Comparison of ENCODE assay signal across 17 cellular contexts in the genomic region with DNA sequence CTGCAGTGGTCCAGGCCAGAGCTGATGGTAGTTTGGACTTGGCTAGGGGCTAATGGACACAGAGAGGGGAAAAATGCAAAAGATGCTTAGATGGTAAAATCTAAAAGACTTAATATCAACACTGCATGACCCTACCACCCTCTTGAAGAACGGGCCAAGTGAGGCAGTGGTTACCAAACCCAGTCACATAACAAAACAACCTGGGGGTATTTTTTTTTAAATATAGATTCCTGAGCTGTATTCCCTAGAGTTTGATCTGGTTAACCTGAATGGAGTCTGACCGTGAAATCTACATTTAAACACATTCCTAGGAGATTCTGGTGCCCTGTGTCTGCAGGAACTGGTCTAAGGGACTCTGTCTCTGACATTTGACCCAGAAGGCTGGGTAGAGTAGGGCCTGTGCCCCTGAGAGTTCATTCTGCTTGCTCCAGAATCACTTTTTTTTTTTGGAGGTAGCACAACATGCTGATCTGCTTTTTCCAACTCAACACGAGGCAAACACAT. TPM values are rescaled to one million over a fixed set of nuclear protein-coding genes. Genes with fewer than 3 reads are reported as not detected.
DNase-seq lines count a peak whose midpoint lies in the region; ATAC-seq, FAIRE-seq and TF ChIP-seq lines count a peak whose summit lies in the region.
"Had no signal": no experiment of that assay in that cellular context is flagged by ENCODE, and none has a peak within 500 bp of the region (broad histone marks: within the 10 kb centered on the region; RNA-seq: fewer than 3 reads in every experiment).

No MANE protein-coding gene starts in this region.

- H3K4me1 Mint-ChIP-seq in osteocyte (ENCODE audit: unreplicated experiment): peaks cover 37% of the 10 kb centered on the region
- H3K4me1 Mint-ChIP-seq in CD4-positive, alpha-beta T cell (ENCODE audit: low read depth): no peaks in the 10 kb centered on the region
- H3K4me1 Mint-ChIP-seq: activated naive CD8-positive, alpha-beta T cell treated with anti-CD3 and anti-CD28 coated beads, Interleukin-2, amount 10 ng/mL, durations not matched to agents 7 days and 5 days had no signal

- H3K4me3 ChIP-seq in SK-N-SH (ENCODE audit: low read depth in 2 of 2, low read length in 1 of 2) (no peak overlapping the region), endothelial cell of umbilical vein (replicated peaks in 1 of 3; ENCODE audit: insufficient read depth in 1 of 3, low read depth in 1 of 3, low read length in 3 of 3) (no peak overlapping the region), uterus (no peak overlapping the region)
- H3K4me3 ChIP-seq: Peyer's patch had no signal

- H3K79me2 ChIP-seq in SK-N-SH (ENCODE audit: insufficient read depth) (no peaks in the 10 kb centered on the region), endothelial cell of umbilical vein (ENCODE audit: control insufficient read depth, insufficient read depth, low read length) (no peaks in the 10 kb centered on the region)

- H3K4me2 ChIP-seq in SK-N-SH (0 out of 2 replicates have a peak overlapping the region, but pooled peaks have one; percentile 37), endothelial cell of umbilical vein (ENCODE audit: insufficient read depth, low read length) (peak overlapping the region; percentile 35)

- BruUV-seq in endothelial cell of umbilical vein (replicated peaks; lab: Mats Ljungman, UMichigan): no TSS peak

- no peak for FAIRE-seq in endothelial cell of umbilical vein (lab: Jason Lieb, UNC)

- no peaks in the 10 kb centered on the region for H3K9me3 Mint-ChIP-seq in osteocyte (ENCODE audit: unreplicated experiment)
- no peaks in the 10 kb centered on the region for H3K9me3 Mint-ChIP-seq in CD4-positive, alpha-beta T cell
- H3K9me3 Mint-ChIP-seq: activated naive CD8-positive, alpha-beta T cell treated with anti-CD3 and anti-CD28 coated beads, Interleukin-2, amount 10 ng/mL, durations not matched to agents 7 days and 5 days had no signal

- H3K27me3 ChIP-seq in SK-N-SH (ENCODE audit: insufficient read depth): no peaks in the 10 kb centered on the region
- no peaks in the 10 kb centered on the region for H3K27me3 ChIP-seq in endothelial cell of umbilical vein (ENCODE audit: control insufficient read depth in 2 of 2, insufficient read depth in 2 of 2, low read length in 2 of 2)
- no peaks in the 10 kb centered on the region for H3K27me3 ChIP-seq in uterus
- no peaks in the 10 kb centered on the region for H3K27me3 ChIP-seq in CD4-positive, alpha-beta T cell (ENCODE audit: control insufficient read depth, insufficient read depth, low read length)
- H3K27me3 ChIP-seq: Peyer's patch had no signal

- no peak for TF ChIP-seq CTCF in SK-N-SH (IDR thresholded peaks at IDR 0.05)
- TF ChIP-seq CTCF in endothelial cell of umbilical vein (IDR thresholded peaks at IDR 0.05; ENCODE audit: extremely low read depth in 1 of 2, insufficient read depth in 1 of 2, low read depth in 1 of 2, low read length in 2 of 2): no peak
- no peak for TF ChIP-seq CTCF in osteocyte (IDR thresholded peaks at IDR 0.05)
- TF ChIP-seq CTCF in uterus (IDR thresholded peaks at IDR 0.05): no peak
- TF ChIP-seq CTCF in CD4-positive, alpha-beta T cell (IDR thresholded peaks at IDR 0.05): no peak

- no peaks in the 10 kb centered on the region for H4K20me1 ChIP-seq in SK-N-SH (ENCODE audit: insufficient read depth)
- H4K20me1 ChIP-seq in endothelial cell of umbilical vein (replicated peaks; ENCODE audit: control insufficient read depth, extremely low read depth, insufficient read depth, low read length): no peaks in the 10 kb centered on the region

- no peak for TF ChIP-seq EP300 in SK-N-SH (IDR thresholded peaks at IDR 0.05; ENCODE audit: borderline replicate concordance in 1 of 2, low read depth in 1 of 2, low read length in 1 of 2)

- 29% methylated on average over 3 of the region's 3 CpGs for WGBS in SK-N-SH (ENCODE audit: low lambda C conversion rate)

- no peaks in the 10 kb centered on the region for H3K27me3 Mint-ChIP-seq in osteocyte (ENCODE audit: unreplicated experiment)
- no peaks in the 10 kb centered on the region for H3K27me3 Mint-ChIP-seq in CD4-positive, alpha-beta T cell

- H3K9me3 ChIP-seq in SK-N-SH (no peaks in the 10 kb centered on the region), endothelial cell of umbilical vein (replicated peaks; ENCODE audit: control insufficient read depth, insufficient read depth, low read length) (no peaks in the 10 kb centered on the region), uterus (no peaks in the 10 kb centered on the region)
- H3K9me3 ChIP-seq in CD4-positive, alpha-beta T cell (ENCODE audit: control insufficient read depth, low read length): no peaks in the 10 kb centered on the region
- H3K9me3 ChIP-seq: Peyer's patch had no signal

- H3K4me1 ChIP-seq in SK-N-SH (ENCODE audit: control insufficient read depth in 1 of 2, insufficient read depth in 2 of 2, low read depth in 1 of 2, low read length in 1 of 2) (peaks cover 0 to 9% of the 10 kb centered on the region in 2 experiments; a peak in 1 of 4 replicates), endothelial cell of umbilical vein (ENCODE audit: control insufficient read depth, extremely low read depth, insufficient read depth, low read length) (peaks cover 20% of the 10 kb centered on the region), uterus (no peaks in the 10 kb centered on the region)
- H3K4me1 ChIP-seq: Peyer's patch had no signal

- intact Hi-C loops in endothelial cell of umbilical vein (cut with micrococcal nuclease) (loop anchor here (1.0 kb wide), 8 partner anchors 15 to 238 kb away; a partner anchor contains a TSS), uterus (cut with DNase I; ENCODE audit: low total_unique reads) (no loop called here)
- intact Hi-C loops in CD4-positive, alpha-beta T cell (cut with DNase I, micrococcal nuclease): loop anchor here in 1 of 2 experiments (10.0 kb wide), 1 partner anchor 191 kb away; no protein-coding TSS in a partner anchor

- H3K36me3 ChIP-seq in SK-N-SH (replicated peaks in 1 of 2; ENCODE audit: control insufficient read depth in 1 of 2, insufficient read depth in 2 of 2, low read length in 1 of 2) (peaks cover 0 to 10% of the 10 kb centered on the region in 2 experiments), endothelial cell of umbilical vein (ENCODE audit: control insufficient read depth in 2 of 2, extremely low read depth in 1 of 2, insufficient read depth in 2 of 2, low read length in 2 of 2) (peaks cover 13 to 21% of the 10 kb centered on the region in 2 experiments), uterus (no peaks in the 10 kb centered on the region)

- CTCF ChIA-PET in SK-N-SH (lab: Yijun Ruan, JAX): interaction anchor here (1.2 to 1.4 kb wide), 2 partner anchors 12 to 43 kb away, joined by 3 to 4 read pairs; no protein-coding TSS in a partner anchor
- CTCF ChIA-PET in endothelial cell of umbilical vein (lab: Charles Lee): interaction anchor here (0.8 to 1.4 kb wide), 5 partner anchors 15 to 239 kb away, joined by 3 to 8 read pairs (median 4); no protein-coding TSS in a partner anchor
- CTCF ChIA-PET in CD4-positive, alpha-beta T cell (lab: Charles Lee): interaction anchor here (0.5 kb wide), 1 partner anchor 118 kb away, joined by 3 read pairs; no protein-coding TSS in a partner anchor

- POLR2A ChIA-PET in SK-N-SH (lab: Yijun Ruan, JAX) (no interaction called here), endothelial cell of umbilical vein (lab: Charles Lee) (no interaction called here)
- POLR2A ChIA-PET in CD4-positive, alpha-beta T cell (lab: Charles Lee): no interaction called here

- no peak for TF ChIP-seq RAD21 in SK-N-SH (IDR thresholded peaks at IDR 0.05; ENCODE audit: low read length)

- H3K27ac ChIP-seq in SK-N-SH (ENCODE audit: low read depth in 2 of 2, low read length in 1 of 2) (no peak overlapping the region), endothelial cell of umbilical vein (ENCODE audit: insufficient read depth, low read depth, low read length) (peak overlapping the region; percentile 91), uterus (peak overlapping the region; percentile 24 to 73)
- H3K27ac ChIP-seq in CD4-positive, alpha-beta T cell (ENCODE audit: low read depth, low read length): no peak overlapping the region
- H3K27ac ChIP-seq: 22Rv1, Peyer's patch had no signal

- H3K27ac Mint-ChIP-seq in osteocyte (ENCODE audit: unreplicated experiment): peak overlapping the region; percentile 96
- no peak overlapping the region for H3K27ac Mint-ChIP-seq in CD4-positive, alpha-beta T cell

- dilution Hi-C loops in endothelial cell of umbilical vein (cut with MboI; ENCODE audit: extremely low pct_ligation_motif_present, low sequenced_read_pairs): no loop called here

- peak overlapping the region; percentile 31 for H3K4me3 Mint-ChIP-seq in osteocyte (ENCODE audit: unreplicated experiment)
- H3K4me3 Mint-ChIP-seq in CD4-positive, alpha-beta T cell: no peak overlapping the region
- H3K4me3 Mint-ChIP-seq: activated naive CD8-positive, alpha-beta T cell treated with anti-CD3 and anti-CD28 coated beads, Interleukin-2, amount 10 ng/mL, durations not matched to agents 7 days and 5 days had no signal

- TF ChIP-seq POLR2A in endothelial cell of umbilical vein (IDR thresholded peaks at IDR 0.05; ENCODE audit: low read depth, low read length) (peak; percentile 5), uterus (IDR thresholded peaks at IDR 0.05) (no peak)

- H3K9ac ChIP-seq in SK-N-SH (no peak overlapping the region), endothelial cell of umbilical vein (replicated peaks; ENCODE audit: extremely low read depth, insufficient read depth, low read length) (peak overlapping the region; percentile 62)

- peaks cover 31% of the 10 kb centered on the region for H3K36me3 Mint-ChIP-seq in osteocyte (ENCODE audit: unreplicated experiment)
- peaks cover 30% of the 10 kb centered on the region for H3K36me3 Mint-ChIP-seq in CD4-positive, alpha-beta T cell (ENCODE audit: low read depth)

- no peaks in the 10 kb centered on the region for H3K9me2 ChIP-seq in SK-N-SH

- no peak for DNase-seq in SK-N-SH
- no peak for DNase-seq in endothelial cell of umbilical vein (ENCODE audit: low read depth, low spot score)
- no peak for DNase-seq in osteocyte (ENCODE audit: extremely low spot score, unreplicated experiment)
- no peak for DNase-seq in uterus
- DNase-seq in CD4-positive, alpha-beta T cell: no peak
- no peak for DNase-seq in SIG-M5 (lab: John Stamatoyannopoulos, UW)
- DNase-seq: activated naive CD8-positive, alpha-beta T cell treated with anti-CD3 and anti-CD28 coated beads, Interleukin-2, amount 10 ng/mL, durations not matched to agents 7 days and 5 days; effector CD4-positive, alpha-beta T cell; NCI-H1092; NCI-H345; Peyer's patch; substantia nigra had no signal

- ATAC-seq in SK-N-SH treated with all-trans-retinoic acid at 6 μM for 48 hours (no peak; the same call in 2 of the 3 replicates), GM21423 (IDR thresholded peaks at IDR 0.05; ENCODE audit: unreplicated experiment) (no peak)
- no peak for ATAC-seq in CD4-positive, alpha-beta T cell (ENCODE audit: poor library complexity)

- H3F3A ChIP-seq in SK-N-SH (replicated peaks; ENCODE audit: insufficient read depth): peaks cover 7% of the 10 kb centered on the region

- no peaks in the 10 kb centered on the region for H3K9me1 ChIP-seq in endothelial cell of umbilical vein (replicated peaks; ENCODE audit: control insufficient read depth, extremely low read depth, insufficient read depth, low read length)

- H2AFZ ChIP-seq in SK-N-SH (ENCODE audit: low read depth) (0 out of 2 replicates have a peak overlapping the region, but pooled peaks have one; percentile 43), endothelial cell of umbilical vein (ENCODE audit: low read depth, low read length) (no peak overlapping the region)

RNA-seq across cellular contexts. Expression of a gene that starts 15.7 kb away (rescaled TPM):
- polyA plus RNA-seq in SK-N-SH (2012; rRNA removed) (15.0 and 18.8 TPM in 2 replicates), endothelial cell of umbilical vein (45.5 and 50.7 TPM in 2 replicates)
- polyA plus RNA-seq in SK-N-SH (2012; cell fraction: cytosol; rRNA removed): 8.3 and 12.0 TPM in 2 replicates
- 14.3 and 16.8 TPM in 2 replicates for polyA plus RNA-seq in SK-N-SH (2012; cell fraction: nucleus; rRNA removed)
- total RNA-seq in endothelial cell of umbilical vein (22.4 and 34.8 TPM in 2 replicates), osteocyte (74.1 and 87.3 TPM in 2 replicates), uterus (10 to 100 TPM; 17.9 to 40.0 (median 28.6) TPM)
- 38.4 and 40.3 TPM in 2 replicates for polyA plus RNA-seq in endothelial cell of umbilical vein (2011; cell fraction: cytosol; rRNA removed)
- 29.8 and 32.5 TPM in 2 replicates for polyA plus RNA-seq in endothelial cell of umbilical vein (2011; cell fraction: nucleus; rRNA removed)
- 19.0 and 22.3 TPM in 2 replicates for polyA plus RNA-seq in endothelial cell of umbilical vein (2012)
- polyA minus RNA-seq in endothelial cell of umbilical vein: 37.4 and 42.0 TPM in 2 replicates
- 13.6 TPM for polyA minus RNA-seq in endothelial cell of umbilical vein (2011; cell fraction: cytosol; rRNA and poly(A)+ RNA removed)
- 22.1 and 23.2 TPM in 2 replicates for polyA minus RNA-seq in endothelial cell of umbilical vein (2011; cell fraction: nucleus; rRNA and poly(A)+ RNA removed)
- total RNA-seq in CD4-positive, alpha-beta T cell: 1 to 10 TPM; 7.1 to 8.9 TPM

RNA-seq across cellular contexts. Expression of a gene that starts 24.8 kb away (rescaled TPM):
- polyA plus RNA-seq in SK-N-SH (2012; rRNA removed) (406 and 478 TPM in 2 replicates), endothelial cell of umbilical vein (1,220 and 1,227 TPM in 2 replicates)
- 402 and 422 TPM in 2 replicates for polyA plus RNA-seq in SK-N-SH (2012; cell fraction: cytosol; rRNA removed)
- 149 and 190 TPM in 2 replicates for polyA plus RNA-seq in SK-N-SH (2012; cell fraction: nucleus; rRNA removed)
- total RNA-seq in endothelial cell of umbilical vein (299 and 304 TPM in 2 replicates), osteocyte (220 and 223 TPM in 2 replicates), uterus (100 to 1,000 TPM in 3 of 4 donors, 10 to 100 TPM in 1; 92.2 to 375 (median 207) TPM)
- 702 and 733 TPM in 2 replicates for polyA plus RNA-seq in endothelial cell of umbilical vein (2011; cell fraction: cytosol; rRNA removed)
- polyA plus RNA-seq in endothelial cell of umbilical vein (2011; cell fraction: nucleus; rRNA removed): 214 and 235 TPM in 2 replicates
- polyA plus RNA-seq in endothelial cell of umbilical vein (2012): 355 and 418 TPM in 2 replicates
- polyA minus RNA-seq in endothelial cell of umbilical vein: 446 and 484 TPM in 2 replicates
- polyA minus RNA-seq in endothelial cell of umbilical vein (2011; cell fraction: cytosol; rRNA and poly(A)+ RNA removed): 77.6 TPM
- 62.2 and 65.6 TPM in 2 replicates for polyA minus RNA-seq in endothelial cell of umbilical vein (2011; cell fraction: nucleus; rRNA and poly(A)+ RNA removed)
- total RNA-seq in CD4-positive, alpha-beta T cell: 10 to 100 TPM; 41.8 to 44.1 TPM

RNA-seq across cellular contexts. Expression of a gene that starts 30.4 kb away (rescaled TPM):
- polyA plus RNA-seq in SK-N-SH (2012; rRNA removed) (not detected in 2 replicates), endothelial cell of umbilical vein (not detected in 2 replicates)
- not detected in 2 replicates for polyA plus RNA-seq in SK-N-SH (2012; cell fraction: cytosol; rRNA removed)
- not detected in 2 replicates for polyA plus RNA-seq in SK-N-SH (2012; cell fraction: nucleus; rRNA removed)
- total RNA-seq in endothelial cell of umbilical vein (not detected in 2 replicates), osteocyte (not detected in 2 replicates), uterus (under 1 TPM in 1 of 4 donors, not detected in 3; 0.14 TPM)
- not detected in 2 replicates for polyA plus RNA-seq in endothelial cell of umbilical vein (2011; cell fraction: cytosol; rRNA removed)
- not detected in 2 replicates for polyA plus RNA-seq in endothelial cell of umbilical vein (2011; cell fraction: nucleus; rRNA removed)
- not detected in 2 replicates for polyA plus RNA-seq in endothelial cell of umbilical vein (2012)
- 0.10 TPM in 1 of 2 replicates, not detected in the other for polyA minus RNA-seq in endothelial cell of umbilical vein
- polyA minus RNA-seq in endothelial cell of umbilical vein (2011; cell fraction: cytosol; rRNA and poly(A)+ RNA removed): not detected
- not detected in 2 replicates for polyA minus RNA-seq in endothelial cell of umbilical vein (2011; cell fraction: nucleus; rRNA and poly(A)+ RNA removed)
- total RNA-seq in CD4-positive, alpha-beta T cell: not detected
- total RNA-seq: activated naive CD8-positive, alpha-beta T cell treated with anti-CD3 and anti-CD28 coated beads, Interleukin-2, amount 10 ng/mL, durations not matched to agents 7 days and 5 days; lung microvascular endothelial cell; posterior vena cava had no signal

Comparison
In these comparisons a context has a peak if more than half of its experiments do, and no peak if none do; other contexts are left out.
1. H3K27ac ChIP-seq: peak in endothelial cell of umbilical vein (single experiment) and uterus (2 of 2); none in SK-N-SH (0 of 2) and CD4-positive, alpha-beta T cell (single experiment).